Comparison of ENCODE assay signal across 8 cellular contexts in the genomic region with DNA sequence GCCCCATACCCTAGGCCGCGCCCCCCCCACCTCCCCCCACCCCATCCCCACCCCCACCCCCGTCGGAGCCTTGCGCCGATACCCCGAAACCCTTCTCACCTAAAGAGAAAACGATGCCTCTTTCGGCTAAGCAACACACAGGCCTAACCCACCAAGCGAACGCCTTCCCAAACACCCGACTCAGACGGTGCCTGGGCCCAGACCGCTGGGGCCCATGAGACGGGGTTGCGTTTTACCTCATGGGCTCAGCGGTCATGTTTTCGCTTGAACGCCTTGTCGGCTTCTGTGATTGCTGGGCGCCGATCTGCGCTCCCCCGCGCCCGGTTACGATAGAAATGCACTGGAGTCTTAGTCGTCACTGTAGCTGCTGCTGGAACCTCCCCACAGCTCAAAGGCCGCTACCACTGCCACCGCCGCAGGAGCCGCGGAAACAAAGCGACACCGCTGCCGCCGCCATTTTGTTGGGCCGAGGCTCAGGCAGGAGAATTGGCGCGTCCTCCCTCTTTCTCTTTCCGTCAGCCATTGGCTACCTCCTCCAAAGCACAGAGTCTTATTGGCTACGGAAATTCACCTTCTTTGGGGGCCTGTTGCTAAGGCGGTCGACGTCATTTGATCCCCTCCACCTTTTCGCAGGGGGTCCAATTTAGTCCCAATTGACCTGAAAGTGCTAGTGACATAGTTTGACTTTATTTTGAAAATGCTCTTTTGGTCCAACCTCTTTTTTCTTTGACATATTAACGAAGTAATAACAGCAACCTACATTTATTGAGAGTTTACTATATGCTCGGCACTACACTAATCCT. TPM values are rescaled to one million over a fixed set of nuclear protein-coding genes. Genes with fewer than 3 reads are reported as not detected.
A peak's percentile ranks its signal among the peaks of the same experiment; 100 is the strongest.
DNase-seq lines count a peak whose midpoint lies in the region; TF ChIP-seq lines count a peak whose summit lies in the region.

Gene ATRX, minus strand, starts transcription at position 471 of the 803 bp plus-strand sequence. Its CDS starts 215 bp downstream, at position 256.

- H4K20me1 ChIP-seq in OCI-LY1 (ENCODE audit: insufficient read depth, low read length): no peaks in the 10 kb centered on the region

- H2AFZ ChIP-seq in OCI-LY1 (ENCODE audit: low read length): peak within 1 kb of the TSS; percentile 89

- H3K79me2 ChIP-seq in OCI-LY1 (ENCODE audit: insufficient read depth, low read length): peaks cover 57% of the 10 kb centered on the region

- no peaks in the 10 kb centered on the region for H3F3A ChIP-seq in OCI-LY1 (ENCODE audit: insufficient read depth, low read length)

- TF ChIP-seq CTCF in GM20000 (IDR thresholded peaks at IDR 0.05; ENCODE audit: extremely low read depth, missing control alignments) (no peak), OCI-LY1 (IDR thresholded peaks at IDR 0.05; ENCODE audit: low read length) (no peak), epithelial cell of esophagus (IDR thresholded peaks at IDR 0.05; ENCODE audit: insufficient read depth, low read depth, low read length, missing control alignments) (no peak)

- peaks cover 3% of the 10 kb centered on the region for H3K36me3 ChIP-seq in OCI-LY1 (ENCODE audit: insufficient read depth, low read length)

- no peaks in the 10 kb centered on the region for H3K9me3 ChIP-seq in OCI-LY1 (ENCODE audit: low read length)
- H3K9me3 ChIP-seq in mononuclear cell (ENCODE audit: low read depth, low read length): no peaks in the 10 kb centered on the region

- H3K4me1 ChIP-seq in OCI-LY1 (ENCODE audit: insufficient read depth, low read length, severe bottlenecking) (peaks cover 33% of the 10 kb centered on the region), mononuclear cell (ENCODE audit: insufficient read depth, low read length) (peaks cover 41% of the 10 kb centered on the region)

- H3K4me2 ChIP-seq in OCI-LY1 (ENCODE audit: low read length): peak within 1 kb of the TSS; percentile 96

- no peaks in the 10 kb centered on the region for H3K9me2 ChIP-seq in OCI-LY1 (ENCODE audit: low read depth, low read length)

- DNase-seq in COLO668 (lab: John Stamatoyannopoulos, UW; ENCODE audit: unreplicated experiment) (peak; percentile 67), GM20000 (ENCODE audit: low spot score) (peak; percentile 81), HUDEP-2 (lab: John Stamatoyannopoulos, UW; ENCODE audit: unreplicated experiment in 76 of 76) (peak in 73 of 76 experiments; percentile 1 to 78 (median 46)), activated T-cell treated with anti-CD3 and anti-CD28 coated beads for 1 hour (ENCODE audit: low read depth) (peak; percentile 51), epithelial cell of esophagus (ENCODE audit: low read depth) (peak; percentile 76)
- peak; percentile 38 to 40 for DNase-seq in stimulated activated CD8-positive, alpha-beta memory T cell treated with anti-CD3 and anti-CD28 coated beads, Interleukin-4, amount 100 ng/mL, for 1 hour (ENCODE audit: low read depth in 2 of 2, low spot score in 1 of 2)

- peak within 1 kb of the TSS; percentile 91 for H3K27ac ChIP-seq in OCI-LY1 (ENCODE audit: low read depth, low read length, poor library complexity, severe bottlenecking)

- H3K9ac ChIP-seq in OCI-LY1 (ENCODE audit: low read length): peak within 1 kb of the TSS; percentile 89

- no peaks in the 10 kb centered on the region for H3K27me3 ChIP-seq in OCI-LY1 (ENCODE audit: insufficient read depth, low read length)
- no peaks in the 10 kb centered on the region for H3K27me3 ChIP-seq in mononuclear cell (ENCODE audit: insufficient read depth, low read length)

- H3K4me3 ChIP-seq in OCI-LY1 (ENCODE audit: low read depth, low read length, poor library complexity, severe bottlenecking): peak within 1 kb of the TSS; percentile 93
- H3K4me3 ChIP-seq in epithelial cell of esophagus (ENCODE audit: low read length): peak within 1 kb of the TSS; percentile 65
- peak within 1 kb of the TSS; percentile 78 for H3K4me3 ChIP-seq in mononuclear cell (ENCODE audit: low read length)

RNA-seq across cellular contexts. Expression of gene ATRX, which starts in this region (rescaled TPM):
- 46.6 TPM for total RNA-seq in mononuclear cell

Comparison
In these comparisons a context has a peak if more than half of its experiments do, and no peak if none do; other contexts are left out.
1. Peak in every context shown above with its lines: DNase-seq, H3K4me3 ChIP-seq and H3K27ac ChIP-seq.